ENCODE assay signal across 1 cellular context in the genomic region with DNA sequence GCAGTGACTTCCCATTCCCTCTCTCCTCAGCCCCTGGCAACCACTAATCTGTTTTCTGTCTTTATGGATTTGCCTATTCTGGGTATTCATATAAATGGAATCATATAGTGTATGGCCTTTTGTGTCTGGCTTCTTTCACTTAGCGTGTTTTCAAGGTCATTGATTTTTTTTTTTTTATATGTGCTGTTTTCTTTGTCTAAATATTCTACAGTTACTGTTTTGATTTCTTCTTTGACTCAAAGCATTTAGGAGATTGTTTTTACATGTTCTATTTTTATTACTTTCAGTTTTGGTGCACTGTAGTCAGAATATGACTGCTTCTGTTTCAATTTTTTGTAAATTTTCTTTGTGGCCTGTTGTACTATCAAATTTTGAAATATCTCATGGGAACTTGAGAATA.
TF ChIP-seq lines count a peak whose summit lies in the region.

No MANE protein-coding gene starts in this region.

TF ChIP-seq in GM12878, 131 proteins besides CTCF, POLR2A, EP300 and RAD21 (continued from another document and continues in another):
- TF ChIP-seq CEBPZ (IDR thresholded peaks at IDR 0.05; ENCODE audit: low read depth, low read length) (no peak), SMAD1 (IDR thresholded peaks at IDR 0.05; ENCODE audit: low read depth, partially characterized antibody) (no peak), BACH1 (IDR thresholded peaks at IDR 0.05; ENCODE audit: borderline replicate concordance) (no peak), ZNF274 (IDR thresholded peaks at IDR 0.05; ENCODE audit: insufficient read depth, insufficient read length) (no peak), IRF5 (IDR thresholded peaks at IDR 0.05; ENCODE audit: borderline replicate concordance) (no peak), TBL1XR1 (IDR thresholded peaks at IDR 0.05; ENCODE audit: low read depth, low read length) (0 out of 2 replicates have a peak, but pooled peaks have one; percentile 25), EED (IDR thresholded peaks at IDR 0.05; ENCODE audit: low read depth) (no peak), BMI1 (IDR thresholded peaks at IDR 0.05; ENCODE audit: borderline replicate concordance) (no peak), ZNF592 (IDR thresholded peaks at IDR 0.05) (no peak), TCF7 (IDR thresholded peaks at IDR 0.05; ENCODE audit: borderline replicate concordance) (no peak), YBX1 (IDR thresholded peaks at IDR 0.05) (no peak), ZBTB33 (IDR thresholded peaks at IDR 0.05) (no peak), IRF4 (IDR thresholded peaks at IDR 0.05; ENCODE audit: low read depth, low read length) (no peak), FOXM1 (IDR thresholded peaks at IDR 0.05; ENCODE audit: low read depth, low read length) (peak; percentile 10; the same call in 1 of the 2 replicates), LARP7 (IDR thresholded peaks at IDR 0.05) (no peak), RFX5 (IDR thresholded peaks at IDR 0.05; ENCODE audit: low read depth, low read length) (no peak), EGR1 (IDR thresholded peaks at IDR 0.05; ENCODE audit: borderline replicate concordance in 1 of 2, low read depth in 2 of 2, low read length in 2 of 2) (no peak), ZBTB11 (CRISPR knock-in tag; IDR thresholded peaks at IDR 0.05) (no peak), E2F4 (IDR thresholded peaks at IDR 0.05; ENCODE audit: low read depth, low read length) (no peak), ATF7 (IDR thresholded peaks at IDR 0.05; ENCODE audit: low read depth) (peak; percentile 35; the same call in 1 of the 2 replicates), MXI1 (IDR thresholded peaks at IDR 0.05; ENCODE audit: low read depth, low read length) (no peak), STAT3 (IDR thresholded peaks at IDR 0.05; ENCODE audit: low read depth, low read length) (no peak), STAT1 (conservative IDR thresholded peaks at IDR 0.05) (no peak), TCF12 (IDR thresholded peaks at IDR 0.05; ENCODE audit: low read depth, low read length) (no peak), CBX3 (IDR thresholded peaks at IDR 0.05; ENCODE audit: borderline replicate concordance, low read depth) (no peak), NRF1 (conservative IDR thresholded peaks at IDR 0.05; ENCODE audit: low read depth, low read length) (no peak), CBFB (IDR thresholded peaks at IDR 0.05; ENCODE audit: low read depth) (no peak), CEBPB (IDR thresholded peaks at IDR 0.05; ENCODE audit: borderline replicate concordance in 1 of 2, low read depth in 2 of 2, low read length in 2 of 2) (no peak), SP1 (IDR thresholded peaks at IDR 0.05; ENCODE audit: low read depth, low read length) (no peak), NFYA (IDR thresholded peaks at IDR 0.05; ENCODE audit: borderline replicate concordance, low read depth, low read length) (no peak), MEF2B (IDR thresholded peaks at IDR 0.05; ENCODE audit: partially characterized antibody, poor library complexity, severe bottlenecking) (peak; percentile 57), MEF2A (IDR thresholded peaks at IDR 0.05; ENCODE audit: insufficient read depth, low read depth, low read length) (peak; percentile 83), ZNF384 (IDR thresholded peaks at IDR 0.05; ENCODE audit: borderline replicate concordance, low read depth, low read length) (peak; percentile 82), ZNF207 (IDR thresholded peaks at IDR 0.05; ENCODE audit: borderline replicate concordance) (no peak), NFIC (IDR thresholded peaks at IDR 0.05; ENCODE audit: low read depth, low read length) (peak; percentile 69; the same call in 1 of the 2 replicates), SMARCA5 (IDR thresholded peaks at IDR 0.05) (no peak), NR2C1 (IDR thresholded peaks at IDR 0.05) (no peak), EZH2 (IDR thresholded peaks at IDR 0.05; ENCODE audit: borderline replicate concordance, control insufficient read depth, low read depth, low read length) (no peak), YY1 (IDR thresholded peaks at IDR 0.05; ENCODE audit: low read depth, low read length) (no peak)
- TF ChIP-seq, protein P1, sequence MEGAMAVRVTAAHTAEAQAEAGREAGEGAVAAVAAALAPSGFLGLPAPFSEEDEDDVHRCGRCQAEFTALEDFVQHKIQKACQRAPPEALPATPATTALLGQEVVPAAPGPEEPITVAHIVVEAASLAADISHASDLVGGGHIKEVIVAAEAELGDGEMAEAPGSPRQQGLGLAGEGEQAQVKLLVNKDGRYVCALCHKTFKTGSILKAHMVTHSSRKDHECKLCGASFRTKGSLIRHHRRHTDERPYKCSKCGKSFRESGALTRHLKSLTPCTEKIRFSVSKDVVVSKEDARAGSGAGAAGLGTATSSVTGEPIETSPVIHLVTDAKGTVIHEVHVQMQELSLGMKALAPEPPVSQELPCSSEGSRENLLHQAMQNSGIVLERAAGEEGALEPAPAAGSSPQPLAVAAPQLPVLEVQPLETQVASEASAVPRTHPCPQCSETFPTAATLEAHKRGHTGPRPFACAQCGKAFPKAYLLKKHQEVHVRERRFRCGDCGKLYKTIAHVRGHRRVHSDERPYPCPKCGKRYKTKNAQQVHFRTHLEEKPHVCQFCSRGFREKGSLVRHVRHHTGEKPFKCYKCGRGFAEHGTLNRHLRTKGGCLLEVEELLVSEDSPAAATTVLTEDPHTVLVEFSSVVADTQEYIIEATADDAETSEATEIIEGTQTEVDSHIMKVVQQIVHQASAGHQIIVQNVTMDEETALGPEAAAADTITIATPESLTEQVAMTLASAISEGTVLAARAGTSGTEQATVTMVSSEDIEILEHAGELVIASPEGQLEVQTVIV (IDR thresholded peaks at IDR 0.05; ENCODE audit: borderline replicate concordance, partially characterized antibody), result no peak
